ENCODE assay signal across 16 cellular contexts in genomic region chr10:75018873-75019272, GRCh38.
DNase-seq lines count a peak whose midpoint lies in the region; TF ChIP-seq lines count a peak whose summit lies in the region.
"Had no signal": no experiment of that assay in that cellular context is flagged by ENCODE, and none has a peak within 500 bp of the region (broad histone marks: within the 10 kb centered on the region; RNA-seq: fewer than 3 reads in every experiment).

No MANE protein-coding gene starts in this region.

- H3K36me3 ChIP-seq in neural progenitor cell (no peaks in the 10 kb centered on the region), OCI-LY7 (ENCODE audit: insufficient read depth, low read length) (peaks cover 24% of the 10 kb centered on the region; the same call in 1 of the 2 replicates)
- H3K36me3 ChIP-seq: breast epithelium had no signal

- H3K4me1 ChIP-seq in neural progenitor cell (peaks cover 25% of the 10 kb centered on the region), OCI-LY7 (ENCODE audit: insufficient read depth, low read length, poor library complexity, severe bottlenecking) (no peaks in the 10 kb centered on the region)
- H3K4me1 ChIP-seq: breast epithelium had no signal

- H3K27me3 ChIP-seq in neural progenitor cell, result no peaks in the 10 kb centered on the region
- H3K27me3 ChIP-seq: breast epithelium had no signal

- TF ChIP-seq CTCF in brain (conservative IDR thresholded peaks at IDR 0.05), result no peak
- TF ChIP-seq CTCF in neural progenitor cell (IDR thresholded peaks at IDR 0.05), result no peak
- TF ChIP-seq CTCF in OCI-LY7 (conservative IDR thresholded peaks at IDR 0.05; ENCODE audit: low read length), result no peak
- TF ChIP-seq CTCF in lower leg skin (IDR thresholded peaks at IDR 0.05), result no peak

- H3K36me3 Mint-ChIP-seq in activated CD4-positive, alpha-beta T cell treated with anti-CD3 and anti-CD28 coated beads, Interleukin-2, amount 10 ng/mL, durations not matched to agents 7 days and 5 days (ENCODE audit: low read depth), result peaks cover 11% of the 10 kb centered on the region
- H3K36me3 Mint-ChIP-seq in brain (peaks cover 42% of the 10 kb centered on the region), neural progenitor cell (peaks cover 10% of the 10 kb centered on the region)

- H3K79me2 ChIP-seq in neural progenitor cell (ENCODE audit: low read depth) (no peaks in the 10 kb centered on the region), OCI-LY7 (ENCODE audit: insufficient read depth, low read depth, low read length) (no peaks in the 10 kb centered on the region)

- peak overlapping the region; percentile 22 for H3K4me2 ChIP-seq in neural progenitor cell
- H3K4me2 ChIP-seq in OCI-LY7 (ENCODE audit: low read length), result no peak overlapping the region

- no peak for TF ChIP-seq POLR2A in lower leg skin (IDR thresholded peaks at IDR 0.05)

- intact Hi-C loops in OCI-LY7 (cut with micrococcal nuclease; ENCODE audit: unreplicated experiment) (loop anchor here (2.0 to 10.0 kb wide), 3 partner anchors 194 to 280 kb away; partner anchors contain the start of genes COMTD1 and KAT6B), lower leg skin (cut with DNase I; ENCODE audit: low total_unique reads) (no loop called here)

- 73 to 78% methylated on average over 6 of the region's 6 CpGs for WGBS in lower leg skin, 2 donors

- H3K9ac ChIP-seq in neural progenitor cell, result no peak overlapping the region

- H3F3A ChIP-seq in neural progenitor cell (ENCODE audit: low read depth), result peaks cover 4% of the 10 kb centered on the region

- H3K4me1 Mint-ChIP-seq in activated CD4-positive, alpha-beta T cell treated with anti-CD3 and anti-CD28 coated beads, Interleukin-2, amount 10 ng/mL, durations not matched to agents 7 days and 5 days, result peaks cover 40% of the 10 kb centered on the region
- H3K4me1 Mint-ChIP-seq in brain (peaks cover 80% of the 10 kb centered on the region), neural progenitor cell (peaks cover 22% of the 10 kb centered on the region)

- H3K9me3 Mint-ChIP-seq in activated CD4-positive, alpha-beta T cell treated with anti-CD3 and anti-CD28 coated beads, Interleukin-2, amount 10 ng/mL, durations not matched to agents 7 days and 5 days, result peaks cover 2% of the 10 kb centered on the region
- H3K9me3 Mint-ChIP-seq in brain (no peaks in the 10 kb centered on the region), neural progenitor cell (no peaks in the 10 kb centered on the region)
- H3K9me3 Mint-ChIP-seq: activated naive CD4-positive, alpha-beta T cell treated with anti-CD3 and anti-CD28 coated beads, Interleukin-2, amount 50 U/mL, for 24 hours; CD14-positive monocyte; nephron; stimulated activated naive B cell treated with anti-CD40 and anti-IgM and Interleukin-4, amounts not matched to agents 10 μg/mL and 1 μg/mL and 100 μg/mL, for 72 hours; T-helper 2 cell treated with Interferon-gamma antibody and Interleukin-4, amounts not matched to agents 5 μg/mL and 100 μg/mL, for 36 hours had no signal

- no peak for DNase-seq in activated CD4-positive, alpha-beta T cell treated with anti-CD3 and anti-CD28 coated beads, Interleukin-2, amount 10 ng/mL, durations not matched to agents 7 days and 5 days
- no peak for DNase-seq in activated CD4-positive, alpha-beta T cell treated with anti-CD3 and anti-CD28 coated beads, Interleukin-2, amount 50 U/mL, for 1 hour
- peak; percentile 76 for DNase-seq in NCI-H345 (lab: John Stamatoyannopoulos, UW)
- no peak for DNase-seq in neural progenitor cell (ENCODE audit: low spot score)
- no peak for DNase-seq in OCI-LY7 (ENCODE audit: low spot score)
- DNase-seq in lower leg skin (ENCODE audit: low spot score in 2 of 2), result no peak
- DNase-seq in GDM1 (lab: John Stamatoyannopoulos, UW), result no peak
- DNase-seq: activated T-cell treated with anti-CD3 and anti-CD28 coated beads for 4 hours; lower lobe of right lung; stimulated activated naive B cell treated with anti-CD40 and anti-IgM and Interleukin-4, amounts not matched to agents 10 μg/mL and 1 μg/mL and 100 μg/mL, for 72 hours had no signal

- H3K27ac Mint-ChIP-seq in activated CD4-positive, alpha-beta T cell treated with anti-CD3 and anti-CD28 coated beads, Interleukin-2, amount 10 ng/mL, durations not matched to agents 7 days and 5 days, result peak overlapping the region; percentile 16
- H3K27ac Mint-ChIP-seq in brain (peak overlapping the region; percentile 50 to 97 (median 96)), neural progenitor cell (peak overlapping the region; percentile 53)
- H3K27ac Mint-ChIP-seq: activated naive CD4-positive, alpha-beta T cell treated with anti-CD3 and anti-CD28 coated beads, Interleukin-2, amount 50 U/mL, for 24 hours; CD14-positive monocyte; stimulated activated naive B cell treated with anti-CD40 and anti-IgM and Interleukin-4, amounts not matched to agents 10 μg/mL and 1 μg/mL and 100 μg/mL, for 72 hours; T-helper 2 cell treated with Interferon-gamma antibody and Interleukin-4, amounts not matched to agents 5 μg/mL and 100 μg/mL, for 36 hours had no signal

- no peak overlapping the region for H3K27ac ChIP-seq in neural progenitor cell
- no peak overlapping the region for H3K27ac ChIP-seq in OCI-LY7 (ENCODE audit: low read depth, low read length, poor library complexity, severe bottlenecking)
- H3K27ac ChIP-seq: breast epithelium, lower lobe of right lung had no signal

- BruUV-seq in OCI-LY7 (replicated peaks; lab: Mats Ljungman, UMichigan), result no TSS peak

- H3K27me3 Mint-ChIP-seq in activated CD4-positive, alpha-beta T cell treated with anti-CD3 and anti-CD28 coated beads, Interleukin-2, amount 10 ng/mL, durations not matched to agents 7 days and 5 days, result no peaks in the 10 kb centered on the region
- H3K27me3 Mint-ChIP-seq in brain, result no peaks in the 10 kb centered on the region
- H3K27me3 Mint-ChIP-seq in neural progenitor cell (ENCODE audit: insufficient read depth, low read depth), result peaks cover 2% of the 10 kb centered on the region
- H3K27me3 Mint-ChIP-seq: activated naive CD4-positive, alpha-beta T cell treated with anti-CD3 and anti-CD28 coated beads, Interleukin-2, amount 50 U/mL, for 24 hours; stimulated activated naive B cell treated with anti-CD40 and anti-IgM and Interleukin-4, amounts not matched to agents 10 μg/mL and 1 μg/mL and 100 μg/mL, for 72 hours had no signal

- POLR2A ChIA-PET in activated CD4-positive, alpha-beta T cell treated with anti-CD3 and anti-CD28 coated beads, Interleukin-2, amount 10 ng/mL, durations not matched to agents 7 days and 5 days (lab: Charles Lee), result no interaction called here
- POLR2A ChIA-PET in OCI-LY7 (lab: Charles Lee), result interaction anchor here (0.7 to 1.2 kb wide), 4 partner anchors 9 to 280 kb away, joined by 3 to 4 read pairs (median 4); no protein-coding TSS in a partner anchor

- no peaks in the 10 kb centered on the region for H3K9me3 ChIP-seq in neural progenitor cell (ENCODE audit: low read depth)
- no peaks in the 10 kb centered on the region for H3K9me3 ChIP-seq in OCI-LY7 (ENCODE audit: low read length)
- H3K9me3 ChIP-seq: breast epithelium, lower lobe of right lung had no signal

- H3K4me3 ChIP-seq in neural progenitor cell (no peak overlapping the region), OCI-LY7 (ENCODE audit: low read depth, low read length, poor library complexity, severe bottlenecking) (no peak overlapping the region), lower leg skin (ENCODE audit: low read depth, poor library complexity, severe bottlenecking) (no peak overlapping the region)
- H3K4me3 ChIP-seq: breast epithelium, lower lobe of right lung had no signal

- peaks cover 4% of the 10 kb centered on the region for H4K20me1 ChIP-seq in neural progenitor cell (ENCODE audit: low read depth)
- no peaks in the 10 kb centered on the region for H4K20me1 ChIP-seq in OCI-LY7 (ENCODE audit: insufficient read depth, low read length)

- CTCF ChIA-PET in activated CD4-positive, alpha-beta T cell treated with anti-CD3 and anti-CD28 coated beads, Interleukin-2, amount 10 ng/mL, durations not matched to agents 7 days and 5 days (lab: Charles Lee), result interaction anchor here (0.6 to 1.6 kb wide), 4 partner anchors 15 to 280 kb away, joined by 3 to 4 read pairs (median 3); no protein-coding TSS in a partner anchor
- CTCF ChIA-PET in OCI-LY7 (lab: Charles Lee; ENCODE audit: unreplicated experiment), result no interaction called here

- no peak overlapping the region for H3K4me3 Mint-ChIP-seq in activated CD4-positive, alpha-beta T cell treated with anti-CD3 and anti-CD28 coated beads, Interleukin-2, amount 10 ng/mL, durations not matched to agents 7 days and 5 days
- H3K4me3 Mint-ChIP-seq in brain (peak overlapping the region in 3 of 5 experiments; percentile 36 to 75 (median 41)), neural progenitor cell (no peak overlapping the region)
- H3K4me3 Mint-ChIP-seq: activated naive CD4-positive, alpha-beta T cell treated with anti-CD3 and anti-CD28 coated beads, Interleukin-2, amount 50 U/mL, for 24 hours; CD14-positive monocyte; nephron; stimulated activated naive B cell treated with anti-CD40 and anti-IgM and Interleukin-4, amounts not matched to agents 10 μg/mL and 1 μg/mL and 100 μg/mL, for 72 hours; T-helper 2 cell treated with Interferon-gamma antibody and Interleukin-4, amounts not matched to agents 5 μg/mL and 100 μg/mL, for 36 hours had no signal

- H2AFZ ChIP-seq in neural progenitor cell (replicated peaks), result no peak overlapping the region
- no peak overlapping the region for H2AFZ ChIP-seq in OCI-LY7 (ENCODE audit: low read length)

- H3K9me2 ChIP-seq in OCI-LY7 (ENCODE audit: insufficient read depth, low read length), result no peaks in the 10 kb centered on the region

Comparison
In these comparisons a context has a peak if more than half of its experiments do, and no peak if none do; other contexts are left out.
1. H3K27ac Mint-ChIP-seq: peak in every context shown above with its lines; median percentile 96 in brain; 53 in neural progenitor cell; 16 in activated CD4-positive, alpha-beta T cell treated with anti-CD3 and anti-CD28 coated beads, Interleukin-2, amount 10 ng/mL, durations not matched to agents 7 days and 5 days.
2. H3K4me3 Mint-ChIP-seq: peak in brain (3 of 5); none in activated CD4-positive, alpha-beta T cell treated with anti-CD3 and anti-CD28 coated beads, Interleukin-2, amount 10 ng/mL, durations not matched to agents 7 days and 5 days (single experiment) and neural progenitor cell (single experiment).